23 cellular contexts compared by ENCODE assay signal in genomic region chr10:63058236-63058635, GRCh38.
"Had no signal": no experiment of that assay in that cellular context is flagged by ENCODE, and none has a peak within 500 bp of the region (broad histone marks: within the 10 kb centered on the region; RNA-seq: fewer than 3 reads in every experiment).

No MANE protein-coding gene starts in this region.

- H3K4me3 ChIP-seq: ascending aorta, body of pancreas, Peyer's patch, SJSA1 had no signal

- H3K4me1 ChIP-seq: ascending aorta, body of pancreas, Peyer's patch, SJSA1 had no signal

- H3K9me3 Mint-ChIP-seq: activated naive CD4-positive, alpha-beta T cell treated with anti-CD3 and anti-CD28 coated beads, Interleukin-2, amount 50 U/mL, for 24 hours; T-helper 1 cell treated with Interleukin-12 subunit alpha and Interleukin-12 subunit beta and Interleukin-4 antibody, amounts not matched to agents 30 μg/mL and 1 μg/mL, for 36 hours had no signal

- H3K27me3 ChIP-seq: ascending aorta, body of pancreas, Peyer's patch, SJSA1 had no signal

- ATAC-seq: activated CD4-positive, CD25-positive, alpha-beta regulatory T cell treated with anti-CD3 and anti-CD28 coated beads, Interleukin-2, amount 50 U/mL, for 24 hours; activated CD8-positive, alpha-beta T cell treated with anti-CD3 and anti-CD28 coated beads, Interleukin-2, amount 10 ng/mL, durations not matched to agents 7 days and 5 days; body of pancreas had no signal

- H3K4me3 Mint-ChIP-seq: activated CD8-positive, alpha-beta T cell treated with anti-CD3 and anti-CD28 coated beads, Interleukin-2, amount 10 ng/mL, durations not matched to agents 7 days and 5 days; activated naive CD4-positive, alpha-beta T cell treated with anti-CD3 and anti-CD28 coated beads, Interleukin-2, amount 50 U/mL, for 24 hours; T-helper 1 cell treated with Interleukin-12 subunit alpha and Interleukin-12 subunit beta and Interleukin-4 antibody, amounts not matched to agents 30 μg/mL and 1 μg/mL, for 36 hours had no signal

- H3K27ac ChIP-seq: ascending aorta, body of pancreas, KMS-11, Peyer's patch, SJSA1 had no signal

- H3K27ac Mint-ChIP-seq: activated CD8-positive, alpha-beta T cell treated with anti-CD3 and anti-CD28 coated beads, Interleukin-2, amount 10 ng/mL, durations not matched to agents 7 days and 5 days; activated naive CD4-positive, alpha-beta T cell treated with anti-CD3 and anti-CD28 coated beads, Interleukin-2, amount 50 U/mL, for 24 hours; T-helper 1 cell treated with Interleukin-12 subunit alpha and Interleukin-12 subunit beta and Interleukin-4 antibody, amounts not matched to agents 30 μg/mL and 1 μg/mL, for 36 hours had no signal

- H3K9ac ChIP-seq: KMS-11 had no signal

- DNase-seq: activated CD4-positive, alpha-beta T cell treated with anti-CD3 and anti-CD28 coated beads for 48 hours; activated CD4-positive, alpha-beta T cell treated with anti-CD3 and anti-CD28 coated beads, Interleukin-2, amount 50 U/mL, for 4 hours; activated CD8-positive, alpha-beta memory T cell treated with anti-CD3 and anti-CD28 coated beads, Interleukin-2, amount 50 U/mL, for 48 hours; activated CD8-positive, alpha-beta T cell treated with anti-CD3 and anti-CD28 coated beads, Interleukin-2, amount 10 ng/mL, durations not matched to agents 7 days and 5 days; activated naive CD4-positive, alpha-beta T cell; activated T-cell treated with anti-CD3 and anti-CD28 coated beads, Interleukin-2, amount 50 U/mL, for 1 hour; body of pancreas; central memory CD4-positive, alpha-beta T cell; MM.1S; NCI-H1105; NCI-H1436 treated with DMSO at 0.1 percent for 48 hours; NCI-H187; NCI-H2081; NCI-H510A treated with DMSO at 0.1 percent for 48 hours; NCI-H69; Peyer's patch; SHP77 had no signal

- H3K9me3 ChIP-seq: ascending aorta, body of pancreas, Peyer's patch, SJSA1 had no signal

- H3K4me1 Mint-ChIP-seq: activated naive CD4-positive, alpha-beta T cell treated with anti-CD3 and anti-CD28 coated beads, Interleukin-2, amount 50 U/mL, for 24 hours had no signal

- H3K4me2 ChIP-seq: KMS-11 had no signal

- H3K36me3 Mint-ChIP-seq: activated naive CD4-positive, alpha-beta T cell treated with anti-CD3 and anti-CD28 coated beads, Interleukin-2, amount 50 U/mL, for 24 hours had no signal

- H3K36me3 ChIP-seq: ascending aorta, Peyer's patch, SJSA1 had no signal
